ENCODE assay signal across 9 cellular contexts in the genomic region with DNA sequence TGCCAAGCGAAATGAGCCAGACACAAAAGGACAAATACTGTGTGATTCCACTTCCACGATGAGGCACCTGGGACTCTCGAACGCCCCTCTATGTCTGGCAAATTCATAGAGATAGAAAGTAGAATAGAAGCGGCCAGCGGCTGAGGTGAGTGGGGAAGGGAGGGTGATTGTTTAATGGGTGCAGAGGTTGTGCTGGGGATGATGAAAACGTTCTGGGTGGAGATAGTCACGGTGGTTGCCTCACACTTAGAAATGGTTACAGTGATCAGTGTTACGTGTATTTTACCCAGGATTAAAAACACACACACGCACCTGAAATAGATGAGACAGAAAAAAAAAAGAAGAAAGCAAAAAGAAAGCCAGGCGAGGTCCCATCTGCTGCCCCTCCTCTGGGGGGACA. TPM values are rescaled to one million over a fixed set of nuclear protein-coding genes. Genes with fewer than 3 reads are reported as not detected.
DNase-seq lines count a peak whose midpoint lies in the region; ATAC-seq and TF ChIP-seq lines count a peak whose summit lies in the region.
"Not testable (repeated sequence)": the region's sequence is repeated elsewhere in the genome, so short reads cannot be mapped to it uniquely, and the experiment has no call there.
"Had no signal": no experiment of that assay in that cellular context is flagged by ENCODE, and none has a peak within 500 bp of the region (broad histone marks: within the 10 kb centered on the region; RNA-seq: fewer than 3 reads in every experiment).

No MANE protein-coding gene starts in this region.

- TSS peak; percentile 12 for BruUV-seq in A673 (replicated peaks; lab: Mats Ljungman, UMichigan)
- BruUV-seq in OCI-LY7 (replicated peaks; lab: Mats Ljungman, UMichigan) = TSS peak; percentile 48
- BruUV-seq in Panc1 (replicated peaks; lab: Mats Ljungman, UMichigan) = TSS peak; percentile 59

- CTCF ChIA-PET in A673 (lab: Charles Lee); OCI-LY7 (lab: Charles Lee; ENCODE audit: unreplicated experiment); Panc1 (lab: Charles Lee): not testable (repeated sequence)

- not testable (repeated sequence) for H3K27ac ChIP-seq in A673 (ENCODE audit: low read depth, low read length, poor library complexity, severe bottlenecking); OCI-LY7 (ENCODE audit: low read depth, low read length, poor library complexity, severe bottlenecking); Panc1 (ENCODE audit: low read length); right lobe of liver

- not testable (repeated sequence) for H3K4me1 ChIP-seq in A673 (ENCODE audit: insufficient read depth, low read length, poor library complexity, severe bottlenecking); OCI-LY7 (ENCODE audit: insufficient read depth, low read length, poor library complexity, severe bottlenecking); Panc1 (ENCODE audit: control insufficient read depth, insufficient read depth, low read length); right lobe of liver

- H2AFZ ChIP-seq in OCI-LY7 (ENCODE audit: low read length) = not testable (repeated sequence)

- H3K9me3 ChIP-seq in A673 (ENCODE audit: low read depth, low read length, poor library complexity, severe bottlenecking); OCI-LY7 (ENCODE audit: low read length); Panc1 (ENCODE audit: control insufficient read depth, insufficient read depth, low read depth, low read length); right lobe of liver: not testable (repeated sequence)

- intact Hi-C loops in A673 (cut with micrococcal nuclease; ENCODE audit: unreplicated experiment); OCI-LY7 (cut with micrococcal nuclease; ENCODE audit: unreplicated experiment); Panc1 (cut with micrococcal nuclease; ENCODE audit: unreplicated experiment); right lobe of liver (cut with DNase I): not testable (repeated sequence)

- not testable (repeated sequence) for TF ChIP-seq CTCF in A673 (conservative IDR thresholded peaks at IDR 0.05; ENCODE audit: low read depth, low read length); OCI-LY7 (conservative IDR thresholded peaks at IDR 0.05; ENCODE audit: low read length); Panc1 (IDR thresholded peaks at IDR 0.05); right lobe of liver (IDR thresholded peaks at IDR 0.05)

- H4K20me1 ChIP-seq in OCI-LY7 (ENCODE audit: insufficient read depth, low read length) = not testable (repeated sequence)

- H3K4me2 ChIP-seq in OCI-LY7 (ENCODE audit: low read length) = not testable (repeated sequence)

- not testable (repeated sequence) for H3K36me3 ChIP-seq in A673 (ENCODE audit: insufficient read depth, low read length, poor library complexity, severe bottlenecking); OCI-LY7 (ENCODE audit: insufficient read depth, low read length); Panc1 (ENCODE audit: control insufficient read depth, insufficient read depth, low read length); right lobe of liver

- not testable (repeated sequence) for TF ChIP-seq POLR2A in right lobe of liver (IDR thresholded peaks at IDR 0.05)

- POLR2A ChIA-PET in A673 (lab: Charles Lee; ENCODE audit: low non-redundant PET); OCI-LY7 (lab: Charles Lee); Panc1 (lab: Charles Lee): not testable (repeated sequence)

- in situ Hi-C loops in Panc1 (cut with HindIII; ENCODE audit: low pct_unique_long_range_greater_than_20kb, low sequenced_read_pairs) = not testable (repeated sequence)

- H3K27me3 ChIP-seq in A673 (replicated peaks; ENCODE audit: insufficient read depth, low read depth, low read length, poor library complexity); Panc1 (ENCODE audit: control insufficient read depth, insufficient read depth, low read length); right lobe of liver: not testable (repeated sequence)

- not testable (repeated sequence) for ATAC-seq in Panc1
- ATAC-seq in left lobe of liver (peak; percentile 39), right lobe of liver (peak; percentile 48 to 63 (median 53))

- no CpG with 5 or more reads among the region's 11 CpGs for WGBS in right lobe of liver (ENCODE audit: insufficient coverage, low coverage, low lambda C conversion rate, missing lambda C conversion rate)

- DNase-seq in A673 (ENCODE audit: low spot score); OCI-LY7 (ENCODE audit: low spot score); Panc1 (ENCODE audit: low read depth, low spot score); left lobe of liver (ENCODE audit: low spot score); right lobe of liver: not testable (repeated sequence)

- not testable (repeated sequence) for H3K9me2 ChIP-seq in OCI-LY7 (ENCODE audit: insufficient read depth, low read length)

- not testable (repeated sequence) for H3K79me2 ChIP-seq in OCI-LY7 (ENCODE audit: insufficient read depth, low read depth, low read length)

- H3K4me3 ChIP-seq in A673 (ENCODE audit: low read depth, low read length, poor library complexity, severe bottlenecking); OCI-LY7 (ENCODE audit: low read depth, low read length, poor library complexity, severe bottlenecking); Panc1 (ENCODE audit: low read depth in 2 of 2, low read length in 2 of 2); right lobe of liver: not testable (repeated sequence)

RNA-seq across cellular contexts. Expression of a gene that starts 2.9 kb away (rescaled TPM):
- total RNA-seq in A673 (2021) (126 and 166 TPM in 2 replicates), OCI-LY7 (2022) (435 and 436 TPM in 2 replicates), Panc1 (2021; ENCODE audit: unreplicated experiment) (62.5 TPM), left lobe of liver (427 TPM), right lobe of liver (100 to 1,000 TPM in 4 of 6 experiments, 10 to 100 TPM in 2; 63.5 to 355 (median 222) TPM)
- total RNA-seq in OCI-LY7 (2014; rRNA removed; shearing (Covaris generic)) = 222 and 263 TPM in 2 replicates
- polyA plus RNA-seq in Panc1 (2012; ENCODE audit: insufficient read length) = 137 TPM
- total RNA-seq: CD4-positive, CD25-positive, alpha-beta regulatory T cell had no signal
- polyA plus RNA-seq: CD14-positive monocyte; CD4-positive, alpha-beta memory T cell; CD8-positive, alpha-beta memory T cell had no signal

RNA-seq across cellular contexts. Expression of a gene that starts 34.6 kb away (rescaled TPM):
- total RNA-seq in A673 (2021) = 24.5 and 46.7 TPM in 2 replicates
- 75.0 and 75.1 TPM in 2 replicates for total RNA-seq in OCI-LY7 (2014; rRNA removed; shearing (Covaris generic))
- total RNA-seq in OCI-LY7 (2022) = 60.8 and 96.6 TPM in 2 replicates
- total RNA-seq in Panc1 (2021; ENCODE audit: unreplicated experiment) = 22.8 TPM
- polyA plus RNA-seq in Panc1 (2012; ENCODE audit: insufficient read length) = 57.3 TPM
- total RNA-seq in left lobe of liver = 11.0 TPM
- total RNA-seq in right lobe of liver = 10 to 100 TPM in 4 of 6 experiments, 1 to 10 TPM in 2; 9.6 to 18.6 (median 14.0) TPM
